2 cellular contexts compared by ENCODE assay signal in the genomic region with DNA sequence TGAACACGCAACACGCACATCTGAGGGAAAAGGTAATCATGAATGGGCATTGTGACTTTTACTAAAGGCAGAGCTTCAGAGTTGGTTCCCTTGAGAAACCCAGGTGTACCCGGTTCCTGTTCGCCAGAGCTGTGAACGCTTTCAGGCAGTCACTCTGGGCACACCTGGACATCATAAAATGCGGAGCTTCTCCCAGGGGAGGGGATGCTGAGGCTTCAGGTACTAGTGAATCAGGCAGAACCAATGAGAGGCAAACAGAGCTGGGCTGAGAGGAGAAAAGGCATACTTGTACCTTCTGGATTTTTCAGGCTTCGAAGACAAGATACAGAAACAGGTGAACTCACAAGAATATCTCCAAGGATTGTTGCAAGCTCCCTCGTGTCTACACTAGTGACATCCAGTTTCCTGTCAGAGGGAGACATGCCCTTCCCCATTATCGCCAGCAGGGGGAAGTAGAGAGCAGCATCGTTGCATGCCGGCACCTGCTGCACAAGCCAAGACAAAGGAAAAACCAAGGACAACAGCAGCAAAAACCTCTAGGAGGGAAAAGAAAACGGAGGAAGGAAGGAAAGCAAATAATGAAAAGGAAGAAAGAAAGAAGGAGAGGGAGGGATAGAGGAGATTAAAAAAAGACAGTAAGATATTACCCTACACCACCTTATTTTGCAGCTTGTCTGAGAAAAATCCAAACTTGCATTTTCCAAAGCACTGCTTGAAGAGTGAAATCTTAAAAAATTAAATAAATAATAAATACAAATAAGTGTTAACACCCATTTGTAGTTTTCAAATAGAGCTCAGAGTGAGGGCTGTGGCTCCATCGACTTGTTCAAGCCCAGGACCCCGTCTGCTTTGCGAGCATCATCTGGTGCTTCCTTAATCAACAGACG.
TF ChIP-seq lines count a peak whose summit lies in the region.

No MANE protein-coding gene starts in this region.

TF ChIP-seq in HEK293, 187 proteins besides CTCF, POLR2A, EP300 and RAD21 (continues in another document):
- TF ChIP-seq ZNF155 (tag by site-specific recombination; IDR thresholded peaks at IDR 0.05) (no peak), ZNF37A (tag by site-specific recombination; IDR thresholded peaks at IDR 0.05) (no peak), ZNF221 (tag by site-specific recombination; IDR thresholded peaks at IDR 0.05; ENCODE audit: borderline replicate concordance) (no peak), ZNF311 (tag by site-specific recombination; IDR thresholded peaks at IDR 0.05; ENCODE audit: borderline replicate concordance) (no peak), ZNF169 (tag by site-specific recombination; IDR thresholded peaks at IDR 0.05) (no peak), GLI2 (tag by site-specific recombination; IDR thresholded peaks at IDR 0.05; ENCODE audit: borderline replicate concordance, low read depth) (no peak), ZIC2 (tag by site-specific recombination; IDR thresholded peaks at IDR 0.05) (no peak), SCRT1 (tag by site-specific recombination; IDR thresholded peaks at IDR 0.05; ENCODE audit: borderline replicate concordance) (peak; percentile 98), ZBTB20 (tag by site-specific recombination; IDR thresholded peaks at IDR 0.05) (no peak), ZNF214 (tag by site-specific recombination; IDR thresholded peaks at IDR 0.05; ENCODE audit: borderline replicate concordance) (no peak), ZNF302 (tag by site-specific recombination; IDR thresholded peaks at IDR 0.05; ENCODE audit: low read depth) (no peak), ZNF341 (tag by site-specific recombination; IDR thresholded peaks at IDR 0.05; ENCODE audit: low read depth) (no peak), ZNF776 (tag by site-specific recombination; IDR thresholded peaks at IDR 0.05; ENCODE audit: borderline replicate concordance) (no peak), ZNF223 (tag by site-specific recombination; IDR thresholded peaks at IDR 0.05) (peak; percentile 53; the same call in 1 of the 2 replicates), ZNF335 (tag by site-specific recombination; conservative IDR thresholded peaks at IDR 0.05) (peak; percentile 78), ZNF501 (tag by site-specific recombination; IDR thresholded peaks at IDR 0.05) (peak; percentile 49; the same call in 1 of the 2 replicates), ZNF707 (tag by site-specific recombination; IDR thresholded peaks at IDR 0.05) (no peak), ZNF10 (tag by site-specific recombination; IDR thresholded peaks at IDR 0.05) (peak; percentile 97), ZNF660 (tag by site-specific recombination; IDR thresholded peaks at IDR 0.05) (peak; percentile 35; the same call in 1 of the 2 replicates), ZBTB8A (tag by site-specific recombination; IDR thresholded peaks at IDR 0.05) (no peak), FEZF1 (tag by site-specific recombination; IDR thresholded peaks at IDR 0.05) (no peak), SCRT2 (tag by site-specific recombination; IDR thresholded peaks at IDR 0.05) (peak; percentile 98), PRDM1 (tag by site-specific recombination; IDR thresholded peaks at IDR 0.05) (peak; percentile 95), ZNF366 (tag by site-specific recombination; conservative IDR thresholded peaks at IDR 0.05) (peak; percentile 67), ZNF654 (tag by site-specific recombination; IDR thresholded peaks at IDR 0.05; ENCODE audit: low read depth) (peak; percentile 69)
- TF ChIP-seq, protein P1, sequence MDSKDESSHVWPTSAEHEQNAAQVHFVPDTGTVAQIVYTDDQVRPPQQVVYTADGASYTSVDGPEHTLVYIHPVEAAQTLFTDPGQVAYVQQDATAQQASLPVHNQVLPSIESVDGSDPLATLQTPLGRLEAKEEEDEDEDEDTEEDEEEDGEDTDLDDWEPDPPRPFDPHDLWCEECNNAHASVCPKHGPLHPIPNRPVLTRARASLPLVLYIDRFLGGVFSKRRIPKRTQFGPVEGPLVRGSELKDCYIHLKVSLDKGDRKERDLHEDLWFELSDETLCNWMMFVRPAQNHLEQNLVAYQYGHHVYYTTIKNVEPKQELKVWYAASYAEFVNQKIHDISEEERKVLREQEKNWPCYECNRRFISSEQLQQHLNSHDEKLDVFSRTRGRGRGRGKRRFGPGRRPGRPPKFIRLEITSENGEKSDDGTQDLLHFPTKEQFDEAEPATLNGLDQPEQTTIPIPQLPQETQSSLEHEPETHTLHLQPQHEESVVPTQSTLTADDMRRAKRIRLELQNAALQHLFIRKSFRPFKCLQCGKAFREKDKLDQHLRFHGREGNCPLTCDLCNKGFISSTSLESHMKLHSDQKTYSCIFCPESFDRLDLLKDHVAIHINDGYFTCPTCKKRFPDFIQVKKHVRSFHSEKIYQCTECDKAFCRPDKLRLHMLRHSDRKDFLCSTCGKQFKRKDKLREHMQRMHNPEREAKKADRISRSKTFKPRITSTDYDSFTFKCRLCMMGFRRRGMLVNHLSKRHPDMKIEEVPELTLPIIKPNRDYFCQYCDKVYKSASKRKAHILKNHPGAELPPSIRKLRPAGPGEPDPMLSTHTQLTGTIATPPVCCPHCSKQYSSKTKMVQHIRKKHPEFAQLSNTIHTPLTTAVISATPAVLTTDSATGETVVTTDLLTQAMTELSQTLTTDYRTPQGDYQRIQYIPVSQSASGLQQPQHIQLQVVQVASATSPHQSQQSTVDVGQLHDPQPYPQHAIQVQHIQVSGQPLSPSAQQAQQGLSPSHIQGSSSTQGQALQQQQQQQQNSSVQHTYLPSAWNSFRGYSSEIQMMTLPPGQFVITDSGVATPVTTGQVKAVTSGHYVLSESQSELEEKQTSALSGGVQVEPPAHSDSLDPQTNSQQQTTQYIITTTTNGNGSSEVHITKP (tag by site-specific recombination; IDR thresholded peaks at IDR 0.05) = peak; percentile 60
- TF ChIP-seq, protein P2, sequence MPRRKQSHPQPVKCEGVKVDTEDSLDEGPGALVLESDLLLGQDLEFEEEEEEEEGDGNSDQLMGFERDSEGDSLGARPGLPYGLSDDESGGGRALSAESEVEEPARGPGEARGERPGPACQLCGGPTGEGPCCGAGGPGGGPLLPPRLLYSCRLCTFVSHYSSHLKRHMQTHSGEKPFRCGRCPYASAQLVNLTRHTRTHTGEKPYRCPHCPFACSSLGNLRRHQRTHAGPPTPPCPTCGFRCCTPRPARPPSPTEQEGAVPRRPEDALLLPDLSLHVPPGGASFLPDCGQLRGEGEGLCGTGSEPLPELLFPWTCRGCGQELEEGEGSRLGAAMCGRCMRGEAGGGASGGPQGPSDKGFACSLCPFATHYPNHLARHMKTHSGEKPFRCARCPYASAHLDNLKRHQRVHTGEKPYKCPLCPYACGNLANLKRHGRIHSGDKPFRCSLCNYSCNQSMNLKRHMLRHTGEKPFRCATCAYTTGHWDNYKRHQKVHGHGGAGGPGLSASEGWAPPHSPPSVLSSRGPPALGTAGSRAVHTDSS (tag by site-specific recombination; IDR thresholded peaks at IDR 0.05) = no peak
- TF ChIP-seq, protein P3, sequence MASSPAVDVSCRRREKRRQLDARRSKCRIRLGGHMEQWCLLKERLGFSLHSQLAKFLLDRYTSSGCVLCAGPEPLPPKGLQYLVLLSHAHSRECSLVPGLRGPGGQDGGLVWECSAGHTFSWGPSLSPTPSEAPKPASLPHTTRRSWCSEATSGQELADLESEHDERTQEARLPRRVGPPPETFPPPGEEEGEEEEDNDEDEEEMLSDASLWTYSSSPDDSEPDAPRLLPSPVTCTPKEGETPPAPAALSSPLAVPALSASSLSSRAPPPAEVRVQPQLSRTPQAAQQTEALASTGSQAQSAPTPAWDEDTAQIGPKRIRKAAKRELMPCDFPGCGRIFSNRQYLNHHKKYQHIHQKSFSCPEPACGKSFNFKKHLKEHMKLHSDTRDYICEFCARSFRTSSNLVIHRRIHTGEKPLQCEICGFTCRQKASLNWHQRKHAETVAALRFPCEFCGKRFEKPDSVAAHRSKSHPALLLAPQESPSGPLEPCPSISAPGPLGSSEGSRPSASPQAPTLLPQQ (tag by site-specific recombination; IDR thresholded peaks at IDR 0.05) = 0 out of 2 replicates have a peak, but pooled peaks have one; percentile 32

TF ChIP-seq in K562, 482 proteins besides CTCF, POLR2A, EP300 and RAD21 (continues in another document):
- TF ChIP-seq EP400 (IDR thresholded peaks at IDR 0.05) = no peak
- TF ChIP-seq DNMT1 (IDR thresholded peaks at IDR 0.05) = no peak
- TF ChIP-seq, protein P4, sequence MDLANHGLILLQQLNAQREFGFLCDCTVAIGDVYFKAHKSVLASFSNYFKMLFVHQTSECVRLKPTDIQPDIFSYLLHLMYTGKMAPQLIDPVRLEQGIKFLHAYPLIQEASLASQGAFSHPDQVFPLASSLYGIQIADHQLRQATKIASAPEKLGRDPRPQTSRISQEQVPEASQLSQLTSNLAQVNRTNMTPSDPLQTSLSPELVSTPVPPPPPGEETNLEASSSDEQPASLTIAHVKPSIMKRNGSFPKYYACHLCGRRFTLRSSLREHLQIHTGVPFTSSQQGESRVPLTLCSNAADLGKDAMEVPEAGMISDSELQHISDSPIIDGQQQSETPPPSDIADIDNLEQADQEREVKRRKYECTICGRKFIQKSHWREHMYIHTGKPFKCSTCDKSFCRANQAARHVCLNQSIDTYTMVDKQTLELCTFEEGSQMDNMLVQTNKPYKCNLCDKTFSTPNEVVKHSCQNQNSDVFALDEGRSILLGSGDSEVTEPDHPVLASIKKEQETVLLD (IDR thresholded peaks at IDR 0.05) = no peak
- TF ChIP-seq PHF21A (IDR thresholded peaks at IDR 0.05; ENCODE audit: borderline replicate concordance, low read depth) = no peak; the same call in 1 of the 2 replicates
- no peak for TF ChIP-seq SPI1 (IDR thresholded peaks at IDR 0.05; ENCODE audit: borderline replicate concordance, low read depth, low read length)
- TF ChIP-seq, protein P5, sequence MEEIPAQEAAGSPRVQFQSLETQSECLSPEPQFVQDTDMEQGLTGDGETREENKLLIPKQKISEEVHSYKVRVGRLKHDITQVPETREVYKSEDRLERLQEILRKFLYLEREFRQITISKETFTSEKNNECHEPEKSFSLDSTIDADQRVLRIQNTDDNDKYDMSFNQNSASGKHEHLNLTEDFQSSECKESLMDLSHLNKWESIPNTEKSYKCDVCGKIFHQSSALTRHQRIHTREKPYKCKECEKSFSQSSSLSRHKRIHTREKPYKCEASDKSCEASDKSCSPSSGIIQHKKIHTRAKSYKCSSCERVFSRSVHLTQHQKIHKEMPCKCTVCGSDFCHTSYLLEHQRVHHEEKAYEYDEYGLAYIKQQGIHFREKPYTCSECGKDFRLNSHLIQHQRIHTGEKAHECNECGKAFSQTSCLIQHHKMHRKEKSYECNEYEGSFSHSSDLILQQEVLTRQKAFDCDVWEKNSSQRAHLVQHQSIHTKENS (CRISPR knock-in tag; IDR thresholded peaks at IDR 0.05) = no peak
- TF ChIP-seq MTA1 (IDR thresholded peaks at IDR 0.05; ENCODE audit: borderline replicate concordance) = no peak
- TF ChIP-seq, protein P6, sequence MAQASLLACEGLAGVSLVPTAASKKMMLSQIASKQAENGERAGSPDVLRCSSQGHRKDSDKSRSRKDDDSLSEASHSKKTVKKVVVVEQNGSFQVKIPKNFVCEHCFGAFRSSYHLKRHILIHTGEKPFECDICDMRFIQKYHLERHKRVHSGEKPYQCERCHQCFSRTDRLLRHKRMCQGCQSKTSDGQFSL (CRISPR knock-in tag; IDR thresholded peaks at IDR 0.05) = no peak
- TF ChIP-seq, protein P6 (tag; IDR thresholded peaks at IDR 0.05) = no peak
- no peak for TF ChIP-seq ETV5 (CRISPR knock-in tag; IDR thresholded peaks at IDR 0.05; ENCODE audit: low read depth)
- TF ChIP-seq, protein P7, sequence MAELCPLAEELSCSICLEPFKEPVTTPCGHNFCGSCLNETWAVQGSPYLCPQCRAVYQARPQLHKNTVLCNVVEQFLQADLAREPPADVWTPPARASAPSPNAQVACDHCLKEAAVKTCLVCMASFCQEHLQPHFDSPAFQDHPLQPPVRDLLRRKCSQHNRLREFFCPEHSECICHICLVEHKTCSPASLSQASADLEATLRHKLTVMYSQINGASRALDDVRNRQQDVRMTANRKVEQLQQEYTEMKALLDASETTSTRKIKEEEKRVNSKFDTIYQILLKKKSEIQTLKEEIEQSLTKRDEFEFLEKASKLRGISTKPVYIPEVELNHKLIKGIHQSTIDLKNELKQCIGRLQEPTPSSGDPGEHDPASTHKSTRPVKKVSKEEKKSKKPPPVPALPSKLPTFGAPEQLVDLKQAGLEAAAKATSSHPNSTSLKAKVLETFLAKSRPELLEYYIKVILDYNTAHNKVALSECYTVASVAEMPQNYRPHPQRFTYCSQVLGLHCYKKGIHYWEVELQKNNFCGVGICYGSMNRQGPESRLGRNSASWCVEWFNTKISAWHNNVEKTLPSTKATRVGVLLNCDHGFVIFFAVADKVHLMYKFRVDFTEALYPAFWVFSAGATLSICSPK (IDR thresholded peaks at IDR 0.05; ENCODE audit: borderline replicate concordance) = no peak
- TF ChIP-seq BRF1 (IDR thresholded peaks at IDR 0.05; ENCODE audit: borderline replicate concordance, extremely low read depth, insufficient read length) = no peak
- no peak for TF ChIP-seq SP1 (CRISPR knock-in tag; IDR thresholded peaks at IDR 0.05)
- TF ChIP-seq, protein P8, sequence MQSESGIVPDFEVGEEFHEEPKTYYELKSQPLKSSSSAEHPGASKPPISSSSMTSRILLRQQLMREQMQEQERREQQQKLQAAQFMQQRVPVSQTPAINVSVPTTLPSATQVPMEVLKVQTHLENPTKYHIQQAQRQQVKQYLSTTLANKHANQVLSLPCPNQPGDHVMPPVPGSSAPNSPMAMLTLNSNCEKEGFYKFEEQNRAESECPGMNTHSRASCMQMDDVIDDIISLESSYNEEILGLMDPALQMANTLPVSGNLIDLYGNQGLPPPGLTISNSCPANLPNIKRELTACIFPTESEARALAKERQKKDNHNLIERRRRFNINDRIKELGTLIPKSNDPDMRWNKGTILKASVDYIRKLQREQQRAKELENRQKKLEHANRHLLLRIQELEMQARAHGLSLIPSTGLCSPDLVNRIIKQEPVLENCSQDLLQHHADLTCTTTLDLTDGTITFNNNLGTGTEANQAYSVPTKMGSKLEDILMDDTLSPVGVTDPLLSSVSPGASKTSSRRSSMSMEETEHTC (IDR thresholded peaks at IDR 0.05) = no peak
- no peak for TF ChIP-seq FOXK1 (CRISPR knock-in tag; IDR thresholded peaks at IDR 0.05; ENCODE audit: borderline replicate concordance)
- TF ChIP-seq, protein P9, sequence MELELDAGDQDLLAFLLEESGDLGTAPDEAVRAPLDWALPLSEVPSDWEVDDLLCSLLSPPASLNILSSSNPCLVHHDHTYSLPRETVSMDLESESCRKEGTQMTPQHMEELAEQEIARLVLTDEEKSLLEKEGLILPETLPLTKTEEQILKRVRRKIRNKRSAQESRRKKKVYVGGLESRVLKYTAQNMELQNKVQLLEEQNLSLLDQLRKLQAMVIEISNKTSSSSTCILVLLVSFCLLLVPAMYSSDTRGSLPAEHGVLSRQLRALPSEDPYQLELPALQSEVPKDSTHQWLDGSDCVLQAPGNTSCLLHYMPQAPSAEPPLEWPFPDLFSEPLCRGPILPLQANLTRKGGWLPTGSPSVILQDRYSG (tag; conservative IDR thresholded peaks at IDR 0.05; ENCODE audit: low read depth) = no peak
- no peak for TF ChIP-seq NR4A1 (CRISPR knock-in tag; IDR thresholded peaks at IDR 0.05)
- no peak for TF ChIP-seq NR4A1 (tag; IDR thresholded peaks at IDR 0.05)
- TF ChIP-seq LCOR (CRISPR knock-in tag; IDR thresholded peaks at IDR 0.05) = no peak
- peak; percentile 79; the same call in 1 of the 2 replicates for TF ChIP-seq LARP7 (IDR thresholded peaks at IDR 0.05)
- no peak for TF ChIP-seq KDM2B (CRISPR knock-in tag; IDR thresholded peaks at IDR 0.05)
- TF ChIP-seq TEAD1 (CRISPR knock-in tag; IDR thresholded peaks at IDR 0.05) = no peak
- TF ChIP-seq FOXK2 (conservative IDR thresholded peaks at IDR 0.05 in 1 of 2, IDR thresholded peaks at IDR 0.05 in 1 of 2; ENCODE audit: low read depth in 2 of 2) = peak in 1 of 2 experiments; percentile 72; a peak in 3 of 4 replicates
- TF ChIP-seq SUPT5H (IDR thresholded peaks at IDR 0.05) = no peak
